Comparison of ENCODE assay signal across 29 cellular contexts in genomic region chr18:78903436-78904178, GRCh38.
"Had no signal": no experiment of that assay in that cellular context is flagged by ENCODE, and none has a peak within 500 bp of the region (broad histone marks: within the 10 kb centered on the region; RNA-seq: fewer than 3 reads in every experiment).

No MANE protein-coding gene starts in this region.

- H3K9me3 ChIP-seq: left lung, mucosa of descending colon, prostate gland, testis, transverse colon had no signal

- H3K4me1 Mint-ChIP-seq: central memory CD8-positive, alpha-beta T cell; immature natural killer cell had no signal

- H3K9me3 Mint-ChIP-seq: activated T-cell treated with anti-CD3 and anti-CD28 coated beads, Interleukin-2, amount 50 U/mL, for 72 hours; central memory CD8-positive, alpha-beta T cell; immature natural killer cell; natural killer cell treated with Interleukin-12 subunit alpha and Interleukin-12 subunit beta and Interleukin-15 and Interleukin-18, amount 100 ng/mL, for 72 hours had no signal

- H3K36me3 Mint-ChIP-seq: activated naive CD8-positive, alpha-beta T cell; immature natural killer cell; natural killer cell treated with Interleukin-12 subunit alpha and Interleukin-12 subunit beta and Interleukin-15 and Interleukin-18, amount 100 ng/mL, for 72 hours had no signal

- H3K4me1 ChIP-seq: left lung, prostate gland, testis, transverse colon had no signal

- DNase-seq: activated CD4-positive, alpha-beta T cell treated with anti-CD3 and anti-CD28 coated beads for 4 hours; activated CD4-positive, alpha-beta T cell treated with anti-CD3 and anti-CD28 coated beads, Interleukin-2, amount 50 U/mL, for 4 hours; activated CD4-positive, CD25-positive, alpha-beta regulatory T cell; activated effector memory CD4-positive, alpha-beta T cell treated with Interleukin-2 at 50 U/mL for 16 hours; activated naive CD4-positive, alpha-beta T cell treated with Interleukin-2 at 50 U/mL for 16 hours; activated T-cell treated with anti-CD3 and anti-CD28 coated beads, Interleukin-2, amount 50 U/mL, for 72 hours; anterior cingulate cortex; effector memory CD4-positive, alpha-beta T cell; foreskin fibroblast; hippocampal formation; immature natural killer cell; kidney glomerular epithelial cell; mucosa of descending colon; retina; stimulated activated CD4-positive, alpha-beta T cell treated with anti-CD3 and anti-CD28 coated beads, Interleukin-15, amount 100 ng/mL, for 24 hours; stimulated activated CD4-positive, alpha-beta T cell treated with anti-CD3 and anti-CD28 coated beads, Interleukin-2, amount 100 ng/mL, for 24 hours; stimulated activated naive CD8-positive, alpha-beta T cell treated with anti-CD3 and anti-CD28 coated beads, Interleukin-15, Interleukin-2, amounts not matched to agents 100 U/mL and 50 U/mL, for 24 hours; testis; transverse colon had no signal

- H3K27me3 ChIP-seq: testis, transverse colon had no signal

- H3K27ac Mint-ChIP-seq: activated naive CD8-positive, alpha-beta T cell; activated T-cell treated with anti-CD3 and anti-CD28 coated beads, Interleukin-2, amount 50 U/mL, for 72 hours; immature natural killer cell; natural killer cell treated with Interleukin-12 subunit alpha and Interleukin-12 subunit beta and Interleukin-15 and Interleukin-18, amount 100 ng/mL, for 72 hours had no signal

- H3K27ac ChIP-seq: left lung, prostate gland, testis, transverse colon had no signal

- ATAC-seq: activated T-cell treated with anti-CD3 and anti-CD28 coated beads, Interleukin-2, amount 50 U/mL, for 72 hours; left lung; mucosa of descending colon; natural killer cell treated with Interleukin-12 subunit alpha and Interleukin-12 subunit beta and Interleukin-15 and Interleukin-18, amount 100 ng/mL, for 72 hours had no signal

- FAIRE-seq: bronchial epithelial cell, colon, endothelial cell of umbilical vein, urothelium cell line had no signal

- H3K4me2 ChIP-seq: smooth muscle cell had no signal

- H3K36me3 ChIP-seq: left lung, prostate gland, transverse colon had no signal

- H3K4me3 ChIP-seq: left lung, mucosa of descending colon, prostate gland, smooth muscle cell, testis, transverse colon had no signal

- H3K4me3 Mint-ChIP-seq: activated naive CD8-positive, alpha-beta T cell; activated T-cell treated with anti-CD3 and anti-CD28 coated beads, Interleukin-2, amount 50 U/mL, for 72 hours; central memory CD8-positive, alpha-beta T cell; immature natural killer cell; natural killer cell treated with Interleukin-12 subunit alpha and Interleukin-12 subunit beta and Interleukin-15 and Interleukin-18, amount 100 ng/mL, for 72 hours had no signal
